Comparison of ENCODE assay signal across 8 cellular contexts in the genomic region with DNA sequence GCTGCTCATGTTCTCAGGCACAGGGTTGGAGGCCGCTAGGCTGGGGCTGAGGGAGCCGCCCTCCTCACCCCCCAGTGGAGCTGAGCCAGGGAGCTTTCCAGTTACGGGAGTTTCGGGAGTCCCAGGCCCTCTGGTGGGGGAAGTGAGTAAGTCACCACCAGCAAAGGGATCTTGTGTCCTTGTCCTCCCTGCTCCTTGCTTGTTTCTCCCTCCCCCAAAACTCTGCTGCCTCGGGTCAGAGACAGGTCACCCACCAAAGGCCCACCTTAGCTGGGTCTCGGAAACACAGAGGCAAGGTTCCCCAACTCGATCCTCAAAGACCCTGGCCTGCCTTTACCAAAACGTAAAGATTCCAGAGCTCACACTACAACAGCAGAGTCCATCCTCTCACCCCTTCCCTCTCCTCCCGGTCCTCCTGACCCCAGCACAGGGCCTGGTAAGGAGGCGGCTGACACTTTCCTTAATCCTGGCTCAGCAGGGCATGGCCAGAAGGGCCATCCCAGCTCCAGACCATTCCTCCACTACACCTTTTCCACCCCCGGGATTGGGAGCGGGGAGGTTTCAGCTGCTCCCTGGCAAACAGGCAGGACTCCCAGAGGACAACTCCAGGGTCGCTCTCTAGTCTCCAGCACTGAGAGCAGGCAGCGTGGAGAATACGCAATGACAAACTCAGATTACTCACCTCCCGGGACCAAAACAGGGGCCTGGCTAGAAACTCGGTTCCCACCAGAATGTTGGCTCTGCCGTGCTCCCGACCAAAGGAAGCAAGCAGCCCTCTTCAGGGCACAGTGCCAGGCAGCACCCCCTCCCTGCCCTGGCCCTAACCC.
DNase-seq lines count a peak whose midpoint lies in the region; ATAC-seq and TF ChIP-seq lines count a peak whose summit lies in the region.

No MANE protein-coding gene starts in this region.

- no peak overlapping the region for H3K4me3 Mint-ChIP-seq in T-helper 17 cell
- H3K4me3 Mint-ChIP-seq in mesothelial cell of epicardium = no peak overlapping the region

- 20 to 28% methylated on average over 19 of the region's 19 CpGs for WGBS in aorta, 2 donors

- H3K4me3 ChIP-seq in BE2C (ENCODE audit: low read depth, low read length) (peak overlapping the region; percentile 14; the same call in 1 of the 2 replicates), GM12875 (ENCODE audit: low read depth, low read length) (no peak overlapping the region), aorta (ENCODE audit: low read length in 2 of 2) (no peak overlapping the region)

- H3K27me3 Mint-ChIP-seq in T-helper 17 cell = no peaks in the 10 kb centered on the region
- H3K27me3 Mint-ChIP-seq in mesothelial cell of epicardium (ENCODE audit: low read depth) = no peaks in the 10 kb centered on the region

- intact Hi-C loops in aorta (cut with DNase I) = no loop called here

- peak; percentile 83 for TF ChIP-seq CTCF in BE2C (IDR thresholded peaks at IDR 0.05; ENCODE audit: low read depth, low read length)
- TF ChIP-seq CTCF in GM12875 (IDR thresholded peaks at IDR 0.05; ENCODE audit: borderline replicate concordance, insufficient read depth, low read depth, low read length) = peak; percentile 82
- peak; percentile 84 for TF ChIP-seq CTCF in mesothelial cell of epicardium (IDR thresholded peaks at IDR 0.05; ENCODE audit: unreplicated experiment)

- H3K9me3 Mint-ChIP-seq in mesothelial cell of epicardium = no peaks in the 10 kb centered on the region

- ATAC-seq in T-helper 17 cell = peak; percentile 65
- ATAC-seq in aorta (ENCODE audit: low FRiP score) = peak; percentile 88
- no peak for ATAC-seq in HG03095 (IDR thresholded peaks at IDR 0.05; ENCODE audit: unreplicated experiment)

- DNase-seq in BE2C (peak; percentile 87), NCI-H187 treated with DMSO at 0.1 percent for 48 hours (lab: John Stamatoyannopoulos, UW) (peak; percentile 14), T-helper 17 cell (no peak), epidermal melanocyte (ENCODE audit: insufficient read length, low spot score) (peak; percentile 93), mesothelial cell of epicardium (ENCODE audit: low spot score in 2 of 2, unreplicated experiment in 2 of 2) (peak in 1 of 2 experiments; percentile 64), aorta (peak; percentile 85 to 89)

- H3K4me1 Mint-ChIP-seq in T-helper 17 cell (peaks cover 2% of the 10 kb centered on the region), mesothelial cell of epicardium (peaks cover 16% of the 10 kb centered on the region)

- peaks cover 24% of the 10 kb centered on the region for H3K4me1 ChIP-seq in BE2C
- H3K4me1 ChIP-seq in aorta (ENCODE audit: control insufficient read depth in 1 of 2, insufficient read depth in 2 of 2, low read length in 2 of 2) = no peaks in the 10 kb centered on the region

- no peaks in the 10 kb centered on the region for H3K9me3 ChIP-seq in BE2C
- H3K9me3 ChIP-seq in T-helper 17 cell (ENCODE audit: control insufficient read depth, low read length, poor library complexity, severe bottlenecking) = no peaks in the 10 kb centered on the region
- H3K9me3 ChIP-seq in aorta (ENCODE audit: control insufficient read depth, low read length) = no peaks in the 10 kb centered on the region

- no peak overlapping the region for H3K27ac ChIP-seq in aorta (ENCODE audit: low read depth in 1 of 2, low read length in 2 of 2)

- H3K27ac Mint-ChIP-seq in T-helper 17 cell = peak overlapping the region; percentile 32
- peak overlapping the region; percentile 87 for H3K27ac Mint-ChIP-seq in mesothelial cell of epicardium

- H3K36me3 Mint-ChIP-seq in T-helper 17 cell (ENCODE audit: low read depth) (peaks cover 4% of the 10 kb centered on the region), mesothelial cell of epicardium (peaks cover 14% of the 10 kb centered on the region)

- H3K27me3 ChIP-seq in BE2C (no peaks in the 10 kb centered on the region), aorta (ENCODE audit: control insufficient read depth in 1 of 2, insufficient read depth in 2 of 2, low read length in 1 of 2) (no peaks in the 10 kb centered on the region)

- H3K36me3 ChIP-seq in BE2C (peaks cover 11% of the 10 kb centered on the region), aorta (ENCODE audit: control insufficient read depth in 1 of 2, insufficient read depth in 2 of 2, low read length in 1 of 2) (peaks cover 0 to 2% of the 10 kb centered on the region in 2 donors)

Comparison
In these comparisons a context has a peak if more than half of its experiments do, and no peak if none do; other contexts are left out.
1. DNase-seq: peak in BE2C (single experiment), NCI-H187 treated with DMSO at 0.1 percent for 48 hours (single experiment), epidermal melanocyte (single experiment) and aorta (2 of 2); none in T-helper 17 cell (0 of 3).
2. Peak in every context shown above with its lines, with median percentiles within 50 percentile points of each other: CTCF ChIP-seq.